In genomic region chr12:132079190-132079589, GRCh38 we compare ENCODE assay signal across 33 cellular contexts.
"Had no signal": no experiment of that assay in that cellular context is flagged by ENCODE, and none has a peak within 500 bp of the region (broad histone marks: within the 10 kb centered on the region; RNA-seq: fewer than 3 reads in every experiment).

No MANE protein-coding gene starts in this region.

- H3K4me3 Mint-ChIP-seq: activated CD4-positive, alpha-beta memory T cell treated with anti-CD3 and anti-CD28 coated beads, Interleukin-2, amount 10 ng/mL, durations not matched to agents 7 days and 5 days; activated CD4-positive, alpha-beta T cell treated with anti-CD3 and anti-CD28 coated beads, Interleukin-2, amount 10 ng/mL, durations not matched to agents 24 days and 14 days; activated naive CD8-positive, alpha-beta T cell treated with anti-CD3 and anti-CD28 coated beads for 36 hours; activated T-cell treated with anti-CD3 and anti-CD28 coated beads, Interleukin-2, amount 50 U/mL, for 24 hours; effector memory CD8-positive, alpha-beta T cell; mesothelial cell of epicardium; stimulated activated naive B cell treated with anti-CD40 and anti-IgM and Interleukin-4, amounts not matched to agents 10 μg/mL and 1 μg/mL and 100 μg/mL, for 72 hours; T-helper 1 cell treated with Interleukin-12 subunit alpha and Interleukin-12 subunit beta and Interleukin-4 antibody, amounts not matched to agents 30 μg/mL and 1 μg/mL, for 36 hours had no signal

- H3K27ac ChIP-seq: brain microvascular endothelial cell, coronary artery, pancreas, prostate gland, suprapubic skin, tibial nerve had no signal

- H3K4me2 ChIP-seq: SK-N-SH had no signal

- H3K4me3 ChIP-seq: adrenal gland, coronary artery, pancreas, prostate gland, stomach, suprapubic skin, tibial nerve had no signal

- H3K27me3 ChIP-seq: adrenal gland, brain microvascular endothelial cell, pancreas, stomach, suprapubic skin, tibial nerve had no signal

- H3K9me3 Mint-ChIP-seq: activated CD4-positive, alpha-beta memory T cell treated with anti-CD3 and anti-CD28 coated beads, Interleukin-2, amount 10 ng/mL, durations not matched to agents 7 days and 5 days; activated CD4-positive, alpha-beta T cell treated with anti-CD3 and anti-CD28 coated beads, Interleukin-2, amount 10 ng/mL, durations not matched to agents 24 days and 14 days; activated naive CD8-positive, alpha-beta T cell treated with anti-CD3 and anti-CD28 coated beads for 36 hours; activated T-cell treated with anti-CD3 and anti-CD28 coated beads, Interleukin-2, amount 50 U/mL, for 24 hours; effector memory CD8-positive, alpha-beta T cell; mesothelial cell of epicardium; naive B cell; stimulated activated naive B cell treated with anti-CD40 and anti-IgM and Interleukin-4, amounts not matched to agents 10 μg/mL and 1 μg/mL and 100 μg/mL, for 72 hours; T-helper 1 cell treated with Interleukin-12 subunit alpha and Interleukin-12 subunit beta and Interleukin-4 antibody, amounts not matched to agents 30 μg/mL and 1 μg/mL, for 36 hours had no signal

- H3K27ac Mint-ChIP-seq: activated CD4-positive, alpha-beta memory T cell treated with anti-CD3 and anti-CD28 coated beads, Interleukin-2, amount 10 ng/mL, durations not matched to agents 7 days and 5 days; activated CD4-positive, alpha-beta T cell treated with anti-CD3 and anti-CD28 coated beads, Interleukin-2, amount 10 ng/mL, durations not matched to agents 24 days and 14 days; activated T-cell treated with anti-CD3 and anti-CD28 coated beads, Interleukin-2, amount 50 U/mL, for 24 hours; mesothelial cell of epicardium; stimulated activated naive B cell treated with anti-CD40 and anti-IgM and Interleukin-4, amounts not matched to agents 10 μg/mL and 1 μg/mL and 100 μg/mL, for 72 hours; T-helper 1 cell treated with Interleukin-12 subunit alpha and Interleukin-12 subunit beta and Interleukin-4 antibody, amounts not matched to agents 30 μg/mL and 1 μg/mL, for 36 hours had no signal

- H3K4me1 ChIP-seq: prostate gland had no signal

- H3K9me3 ChIP-seq: adrenal gland, pancreas, prostate gland, SK-N-SH, stomach, suprapubic skin, tibial nerve had no signal

- ATAC-seq: effector memory CD8-positive, alpha-beta T cell; esophagus mucosa; left colon; pancreas; sciatic nerve; stimulated activated naive B cell treated with anti-CD40 and anti-IgM and Interleukin-4, amounts not matched to agents 10 μg/mL and 1 μg/mL and 100 μg/mL, for 72 hours had no signal

- FAIRE-seq: frontal cortex, keratinocyte, pancreas, small intestine had no signal

- DNase-seq: activated CD4-positive, alpha-beta memory T cell treated with anti-CD3 and anti-CD28 coated beads, Interleukin-2, amount 10 ng/mL, durations not matched to agents 7 days and 5 days; activated CD4-positive, alpha-beta T cell treated with anti-CD3 and anti-CD28 coated beads, Interleukin-2, amount 10 ng/mL, durations not matched to agents 24 days and 14 days; activated CD4-positive, CD25-positive, alpha-beta regulatory T cell treated with anti-CD3 and anti-CD28 coated beads, Interleukin-2, amount 50 U/mL, for 72 hours; activated CD8-positive, alpha-beta memory T cell treated with anti-CD3 and anti-CD28 coated beads, Interleukin-2, amount 50 U/mL, for 48 hours; activated naive CD4-positive, alpha-beta T cell; activated naive CD8-positive, alpha-beta T cell treated with anti-CD3 and anti-CD28 coated beads for 36 hours; activated T-cell treated with anti-CD3 and anti-CD28 coated beads, Interleukin-2, amount 50 U/mL, for 24 hours; aorta; brain microvascular endothelial cell; effector memory CD8-positive, alpha-beta T cell; head of caudate nucleus; hippocampal formation; left colon; naive B cell; pancreas; retina; SK-N-SH; small intestine; stimulated activated naive B cell treated with anti-CD40 and anti-IgM and Interleukin-4, amounts not matched to agents 10 μg/mL and 1 μg/mL and 100 μg/mL, for 72 hours; stomach; SW 1271; T1000 had no signal

- H3K9ac ChIP-seq: SK-N-SH had no signal

- H3K27me3 Mint-ChIP-seq: activated CD4-positive, alpha-beta memory T cell treated with anti-CD3 and anti-CD28 coated beads, Interleukin-2, amount 10 ng/mL, durations not matched to agents 7 days and 5 days; activated CD4-positive, alpha-beta T cell treated with anti-CD3 and anti-CD28 coated beads, Interleukin-2, amount 10 ng/mL, durations not matched to agents 24 days and 14 days; activated naive CD8-positive, alpha-beta T cell treated with anti-CD3 and anti-CD28 coated beads for 36 hours; activated T-cell treated with anti-CD3 and anti-CD28 coated beads, Interleukin-2, amount 50 U/mL, for 24 hours; effector memory CD8-positive, alpha-beta T cell; naive B cell; stimulated activated naive B cell treated with anti-CD40 and anti-IgM and Interleukin-4, amounts not matched to agents 10 μg/mL and 1 μg/mL and 100 μg/mL, for 72 hours had no signal
